17 cellular contexts compared by ENCODE assay signal in the genomic region with DNA sequence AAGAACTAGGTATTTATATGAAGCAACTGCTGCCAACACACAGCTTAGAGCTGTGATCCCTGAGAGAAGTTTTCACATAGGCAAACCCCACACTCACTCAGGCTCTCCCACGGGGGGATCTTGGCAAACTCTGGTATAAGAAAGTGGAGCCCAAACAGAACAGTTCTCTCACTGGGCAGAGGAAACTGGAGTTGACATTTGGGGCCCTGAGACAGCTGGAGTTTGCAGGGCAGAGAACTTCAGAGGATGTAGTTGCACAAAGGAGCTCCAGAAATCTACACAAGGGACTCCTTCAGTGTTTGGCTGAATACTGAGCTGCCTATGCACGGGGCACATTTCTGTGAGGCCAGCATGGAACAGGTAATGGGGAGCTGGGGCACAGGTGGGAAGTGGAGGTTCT.
DNase-seq lines count a peak whose midpoint lies in the region; ATAC-seq, FAIRE-seq and TF ChIP-seq lines count a peak whose summit lies in the region.
"Had no signal": no experiment of that assay in that cellular context is flagged by ENCODE, and none has a peak within 500 bp of the region (broad histone marks: within the 10 kb centered on the region; RNA-seq: fewer than 3 reads in every experiment).

No MANE protein-coding gene starts in this region.

- no peaks in the 10 kb centered on the region for H3K36me3 ChIP-seq in spleen
- H3K36me3 ChIP-seq: BLaER1, HAP-1 had no signal

- ATAC-seq in activated CD8-positive, alpha-beta memory T cell treated with anti-CD3 and anti-CD28 coated beads, Interleukin-2, amount 10 ng/mL, durations not matched to agents 7 days and 5 days = no peak
- ATAC-seq in HG02623 (IDR thresholded peaks at IDR 0.05; ENCODE audit: unreplicated experiment) = no peak

- H3K9me3 Mint-ChIP-seq in activated CD8-positive, alpha-beta memory T cell treated with anti-CD3 and anti-CD28 coated beads, Interleukin-2, amount 10 ng/mL, durations not matched to agents 7 days and 5 days (ENCODE audit: low read depth) = peaks cover 4% of the 10 kb centered on the region

- H3K4me3 ChIP-seq in spleen = no peak overlapping the region
- H3K4me3 ChIP-seq: BLaER1, HAP-1 had no signal

- DNase-seq in activated CD8-positive, alpha-beta memory T cell treated with anti-CD3 and anti-CD28 coated beads for 24 hours = peak; percentile 30
- no peak for DNase-seq in activated CD8-positive, alpha-beta memory T cell treated with anti-CD3 and anti-CD28 coated beads, Interleukin-2, amount 10 ng/mL, durations not matched to agents 7 days and 5 days
- no peak for DNase-seq in HTR-8/SVneo (ENCODE audit: insufficient read length, low spot score)
- DNase-seq in fibroblast of peridontal ligament (ENCODE audit: extremely low read depth) = peak; percentile 56
- DNase-seq in stimulated activated CD8-positive, alpha-beta memory T cell treated with anti-CD3 and anti-CD28 coated beads, Interleukin-4, amount 100 ng/mL, for 48 hours = peak; percentile 4
- no peak for DNase-seq in spleen
- no peak for DNase-seq in KBM-7
- DNase-seq: 8988T; Calu3; CD4-positive, alpha-beta memory T cell; DMS79 treated with DMSO at 0.1 percent for 48 hours; GF-D8; IMR-90 had no signal

- H3K27ac Mint-ChIP-seq in activated CD8-positive, alpha-beta memory T cell treated with anti-CD3 and anti-CD28 coated beads, Interleukin-2, amount 10 ng/mL, durations not matched to agents 7 days and 5 days = no peak overlapping the region
- H3K27ac Mint-ChIP-seq: CD14-positive monocyte; CD4-positive, alpha-beta memory T cell had no signal

- intact Hi-C loops in spleen (cut with DNase I; ENCODE audit: low total_unique reads) = no loop called here

- peaks cover 12% of the 10 kb centered on the region for H3K27me3 Mint-ChIP-seq in activated CD8-positive, alpha-beta memory T cell treated with anti-CD3 and anti-CD28 coated beads, Interleukin-2, amount 10 ng/mL, durations not matched to agents 7 days and 5 days

- H3K4me1 ChIP-seq in spleen = no peaks in the 10 kb centered on the region
- H3K4me1 ChIP-seq: BLaER1, HAP-1 had no signal

- peak; percentile 87 for FAIRE-seq in HTR-8/SVneo (lab: Jason Lieb, UNC)

- no peaks in the 10 kb centered on the region for H3K36me3 Mint-ChIP-seq in activated CD8-positive, alpha-beta memory T cell treated with anti-CD3 and anti-CD28 coated beads, Interleukin-2, amount 10 ng/mL, durations not matched to agents 7 days and 5 days
- H3K36me3 Mint-ChIP-seq: CD14-positive monocyte; CD4-positive, alpha-beta memory T cell had no signal

- 56 to 84% (median 74%) methylated on average over 2 of the region's 2 CpGs for WGBS in spleen, 5 donors

- no peak for TF ChIP-seq POLR2A in spleen (IDR thresholded peaks at IDR 0.05)

- H3K4me3 Mint-ChIP-seq in activated CD8-positive, alpha-beta memory T cell treated with anti-CD3 and anti-CD28 coated beads, Interleukin-2, amount 10 ng/mL, durations not matched to agents 7 days and 5 days = no peak overlapping the region
- H3K4me3 Mint-ChIP-seq: CD14-positive monocyte; CD4-positive, alpha-beta memory T cell had no signal

- TF ChIP-seq CTCF in spleen (IDR thresholded peaks at IDR 0.05 in 8 of 11, conservative IDR thresholded peaks at IDR 0.05 in 3 of 11) = no peak

- H3K9me3 ChIP-seq in spleen = peaks cover 0 to 15% (median 11%) of the 10 kb centered on the region in 8 donors
- H3K9me3 ChIP-seq: HAP-1 had no signal

- in situ Hi-C loops in KBM-7 (cut with MboI; ENCODE audit: low pct_unique_long_range_greater_than_20kb, low sequenced_read_pairs) = no loop called here

- no peaks in the 10 kb centered on the region for H3K4me1 Mint-ChIP-seq in activated CD8-positive, alpha-beta memory T cell treated with anti-CD3 and anti-CD28 coated beads, Interleukin-2, amount 10 ng/mL, durations not matched to agents 7 days and 5 days
- H3K4me1 Mint-ChIP-seq: CD14-positive monocyte; CD4-positive, alpha-beta memory T cell had no signal

- H3K27ac ChIP-seq in spleen = no peak overlapping the region
- H3K27ac ChIP-seq: BLaER1 had no signal

- CTCF ChIA-PET in activated CD8-positive, alpha-beta memory T cell treated with anti-CD3 and anti-CD28 coated beads, Interleukin-2, amount 10 ng/mL, durations not matched to agents 7 days and 5 days (lab: Charles Lee) = no interaction called here

- peaks cover 0 to 32% (median 0%) of the 10 kb centered on the region in 7 donors for H3K27me3 ChIP-seq in spleen (replicated peaks in 1 of 7)
- H3K27me3 ChIP-seq: BLaER1 had no signal

Comparison
In these comparisons a context has a peak if more than half of its experiments do, and no peak if none do; other contexts are left out.
1. DNase-seq: peak in activated CD8-positive, alpha-beta memory T cell treated with anti-CD3 and anti-CD28 coated beads for 24 hours (single experiment), fibroblast of peridontal ligament (single experiment) and stimulated activated CD8-positive, alpha-beta memory T cell treated with anti-CD3 and anti-CD28 coated beads, Interleukin-4, amount 100 ng/mL, for 48 hours (single experiment); none in activated CD8-positive, alpha-beta memory T cell treated with anti-CD3 and anti-CD28 coated beads, Interleukin-2, amount 10 ng/mL, durations not matched to agents 7 days and 5 days (single experiment), HTR-8/SVneo (single experiment), spleen (single experiment) and KBM-7 (single experiment).